8 cellular contexts compared by ENCODE assay signal in the genomic region with DNA sequence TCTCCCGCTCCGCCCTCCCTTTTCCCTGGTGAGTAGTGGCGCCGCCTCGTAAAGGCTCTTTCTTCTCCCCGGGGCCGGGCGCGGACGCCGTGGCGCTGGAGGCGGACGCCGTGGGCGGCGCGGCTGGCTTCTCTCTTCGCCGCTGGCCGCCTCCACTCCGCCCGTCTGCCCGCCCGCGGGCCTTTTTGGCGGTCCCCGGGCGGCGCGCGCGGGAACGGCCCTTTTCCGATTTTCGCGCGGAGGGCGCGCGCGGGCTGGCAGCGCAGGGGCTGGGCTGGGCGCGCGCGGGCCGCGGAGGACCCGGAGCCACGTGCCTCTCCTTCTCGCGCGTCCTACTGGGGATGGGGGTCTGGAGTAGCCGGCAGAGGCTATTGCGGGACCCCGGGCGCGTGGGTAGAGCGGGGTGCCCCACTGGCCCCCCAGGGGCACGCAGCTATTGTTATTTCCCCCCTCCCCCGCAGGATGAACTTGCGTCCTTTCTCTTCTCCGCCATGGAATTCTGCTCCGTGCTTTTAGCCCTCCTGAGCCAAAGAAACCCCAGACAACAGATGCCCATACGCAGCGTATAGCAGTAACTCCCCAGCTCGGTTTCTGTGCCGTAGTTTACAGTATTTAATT. TPM values are rescaled to one million over a fixed set of nuclear protein-coding genes. Genes with fewer than 3 reads are reported as not detected.
DNase-seq lines count a peak whose midpoint lies in the region; ATAC-seq and TF ChIP-seq lines count a peak whose summit lies in the region.

No MANE protein-coding gene starts in this region.

- ATAC-seq in GM21576 (IDR thresholded peaks at IDR 0.05; ENCODE audit: unreplicated experiment) = peak; percentile 23

- H3K36me3 Mint-ChIP-seq in activated CD4-positive, alpha-beta memory T cell treated with anti-CD3 and anti-CD28 coated beads, Interleukin-2, amount 10 ng/mL, durations not matched to agents 7 days and 5 days (ENCODE audit: low read depth) = peaks cover 56% of the 10 kb centered on the region

- peaks cover 27% of the 10 kb centered on the region for H3K4me1 ChIP-seq in fibroblast of lung (ENCODE audit: control insufficient read depth, extremely low read depth, insufficient read depth, low read length)
- H3K4me1 ChIP-seq in osteoblast (ENCODE audit: insufficient read depth, low read length) = peaks cover 67% of the 10 kb centered on the region

- H3K4me1 Mint-ChIP-seq in activated CD4-positive, alpha-beta memory T cell treated with anti-CD3 and anti-CD28 coated beads, Interleukin-2, amount 10 ng/mL, durations not matched to agents 7 days and 5 days = peaks cover 65% of the 10 kb centered on the region

- H3K9me3 Mint-ChIP-seq in activated CD4-positive, alpha-beta memory T cell treated with anti-CD3 and anti-CD28 coated beads, Interleukin-2, amount 10 ng/mL, durations not matched to agents 7 days and 5 days = no peaks in the 10 kb centered on the region

- H3K36me3 ChIP-seq in fibroblast of lung (ENCODE audit: control insufficient read depth, insufficient read depth, low read length) (peaks cover 2% of the 10 kb centered on the region), osteoblast (ENCODE audit: insufficient read depth, low read length) (peaks cover 44% of the 10 kb centered on the region)

- H3K9me3 ChIP-seq in fibroblast of lung (ENCODE audit: control insufficient read depth, insufficient read depth, low read depth, low read length) (no peaks in the 10 kb centered on the region), osteoblast (ENCODE audit: low read depth, low read length) (no peaks in the 10 kb centered on the region)

- peak overlapping the region; percentile 98 for H3K9ac ChIP-seq in fibroblast of lung (ENCODE audit: insufficient read depth, low read length)

- H3K27me3 ChIP-seq in fibroblast of lung (ENCODE audit: control insufficient read depth, insufficient read depth, low read length) (no peaks in the 10 kb centered on the region), osteoblast (ENCODE audit: insufficient read depth, low read length) (no peaks in the 10 kb centered on the region)

- H3K4me3 ChIP-seq in LNCaP clone FGC (ENCODE audit: low read depth, low read length) = peak overlapping the region; percentile 80
- peak overlapping the region; percentile 54 to 93 (median 86) for H3K4me3 ChIP-seq in fibroblast of lung (replicated peaks in 1 of 4; ENCODE audit: control extremely low read depth in 1 of 4, insufficient read depth in 1 of 4, low read depth in 3 of 4, low read length in 4 of 4)
- peak overlapping the region; percentile 91 for H3K4me3 ChIP-seq in osteoblast (ENCODE audit: insufficient read depth, low read length)

- H3K79me2 ChIP-seq in fibroblast of lung (ENCODE audit: control insufficient read depth, insufficient read depth, low read length) (peaks cover 54% of the 10 kb centered on the region), osteoblast (ENCODE audit: insufficient read depth, low read length) (peaks cover 74% of the 10 kb centered on the region)

- TF ChIP-seq CTCF in LNCaP clone FGC (IDR thresholded peaks at IDR 0.05; ENCODE audit: control insufficient read depth, extremely low read depth, insufficient read depth) (no peak), fibroblast of lung (conservative IDR thresholded peaks at IDR 0.05 in 1 of 2, IDR thresholded peaks at IDR 0.05 in 1 of 2; ENCODE audit: low read depth in 1 of 2, low read length in 2 of 2) (no peak), osteoblast (IDR thresholded peaks at IDR 0.05; ENCODE audit: extremely low read depth, low read depth, low read length) (no peak)

- no peaks in the 10 kb centered on the region for H4K20me1 ChIP-seq in fibroblast of lung (ENCODE audit: control insufficient read depth, extremely low read depth, insufficient read depth, low read length)
- peaks cover 42% of the 10 kb centered on the region for H4K20me1 ChIP-seq in osteoblast (ENCODE audit: insufficient read depth, low read length)

- DNase-seq in EH (ENCODE audit: low read depth) = peak; percentile 39
- DNase-seq in LNCaP clone FGC (ENCODE audit: low read depth) = no peak
- peak; percentile 62 for DNase-seq in activated CD4-positive, alpha-beta memory T cell treated with anti-CD3 and anti-CD28 coated beads, Interleukin-2, amount 10 ng/mL, durations not matched to agents 7 days and 5 days
- no peak for DNase-seq in fibroblast of lung (ENCODE audit: low read depth in 2 of 2)
- no peak for DNase-seq in osteoblast (ENCODE audit: insufficient read length, low spot score, missing footprints)
- no peak for DNase-seq in retina
- no peak for DNase-seq in NCI-H1930 (lab: John Stamatoyannopoulos, UW)

- no peak overlapping the region for H3K4me2 ChIP-seq in fibroblast of lung (ENCODE audit: extremely low read depth, insufficient read depth, low read length)
- H3K4me2 ChIP-seq in osteoblast (ENCODE audit: insufficient read depth, low read length) = peak overlapping the region; percentile 95

- H3K27ac ChIP-seq in fibroblast of lung (ENCODE audit: insufficient read depth, low read length) (peak overlapping the region; percentile 95), osteoblast (ENCODE audit: low read depth, low read length) (peak overlapping the region; percentile 77)

- POLR2A ChIA-PET in activated CD4-positive, alpha-beta memory T cell treated with anti-CD3 and anti-CD28 coated beads, Interleukin-2, amount 10 ng/mL, durations not matched to agents 7 days and 5 days (lab: Charles Lee) = interaction anchor here (1.1 to 9.1 kb wide), 19 partner anchors 11 to 117 kb away, joined by 3 to 492 read pairs (median 14); partner anchors contain the start of gene CHCHD5

- H3K4me3 Mint-ChIP-seq in activated CD4-positive, alpha-beta memory T cell treated with anti-CD3 and anti-CD28 coated beads, Interleukin-2, amount 10 ng/mL, durations not matched to agents 7 days and 5 days = peak overlapping the region; percentile 97

- CTCF ChIA-PET in activated CD4-positive, alpha-beta memory T cell treated with anti-CD3 and anti-CD28 coated beads, Interleukin-2, amount 10 ng/mL, durations not matched to agents 7 days and 5 days (lab: Charles Lee) = interaction anchor here (0.7 to 8.4 kb wide), 7 partner anchors 15 to 80 kb away, joined by 3 to 221 read pairs (median 4); no protein-coding TSS in a partner anchor

- H3K27me3 Mint-ChIP-seq in activated CD4-positive, alpha-beta memory T cell treated with anti-CD3 and anti-CD28 coated beads, Interleukin-2, amount 10 ng/mL, durations not matched to agents 7 days and 5 days = no peaks in the 10 kb centered on the region

- no peak overlapping the region for H2AFZ ChIP-seq in fibroblast of lung (ENCODE audit: low read length)
- no peak overlapping the region for H2AFZ ChIP-seq in osteoblast (ENCODE audit: low read length)

- H3K27ac Mint-ChIP-seq in activated CD4-positive, alpha-beta memory T cell treated with anti-CD3 and anti-CD28 coated beads, Interleukin-2, amount 10 ng/mL, durations not matched to agents 7 days and 5 days = peak overlapping the region; percentile 75

RNA-seq across cellular contexts. Expression of gene SLC20A1, which starts 0.5 kb away (rescaled TPM):
- total RNA-seq in activated CD4-positive, alpha-beta memory T cell treated with anti-CD3 and anti-CD28 coated beads, Interleukin-2, amount 10 ng/mL, durations not matched to agents 7 days and 5 days = 100 to 1,000 TPM; 152 to 158 TPM
- total RNA-seq in fibroblast of lung (36.7 and 61.3 TPM in 2 replicates), osteoblast (96.3 and 131 TPM in 2 replicates)
- polyA plus RNA-seq in fibroblast of lung = 77.3 and 154 TPM in 2 replicates
- 47.5 and 107 TPM in 2 replicates for polyA plus RNA-seq in fibroblast of lung (2012)
- 33.9 and 98.6 TPM in 2 replicates for polyA minus RNA-seq in fibroblast of lung (ENCODE audit: low replicate concordance)

Comparison
In these comparisons a context has a peak if more than half of its experiments do, and no peak if none do; other contexts are left out.
1. DNase-seq: peak in EH (single experiment) and activated CD4-positive, alpha-beta memory T cell treated with anti-CD3 and anti-CD28 coated beads, Interleukin-2, amount 10 ng/mL, durations not matched to agents 7 days and 5 days (single experiment); none in LNCaP clone FGC (single experiment), fibroblast of lung (0 of 2), osteoblast (single experiment), retina (single experiment) and NCI-H1930 (0 of 2).
2. Peak in every context shown above with its lines, with median percentiles within 50 percentile points of each other: H3K4me3 ChIP-seq.